ENCODE assay signal across 1 cellular context in the genomic region with DNA sequence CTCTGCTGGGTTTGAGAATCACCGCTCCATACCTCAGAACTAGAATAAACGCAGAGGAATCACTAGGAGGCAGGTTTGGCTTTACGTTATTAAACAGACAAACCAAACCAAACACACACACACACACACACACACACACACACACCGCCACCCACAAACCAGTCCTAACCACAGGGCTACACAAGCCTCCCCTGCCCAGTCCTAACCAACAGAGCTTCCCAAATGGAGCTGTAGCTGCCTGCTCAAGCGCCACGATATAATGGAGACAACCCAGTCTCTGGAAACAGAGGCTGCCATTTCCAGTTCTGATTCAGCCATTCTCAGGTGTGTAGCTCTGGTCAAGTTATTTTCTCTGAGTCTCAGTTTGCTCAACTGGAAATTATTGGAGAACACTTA.
TF ChIP-seq lines count a peak whose summit lies in the region.

No MANE protein-coding gene starts in this region.

TF ChIP-seq in K562, 482 proteins besides CTCF, POLR2A, EP300 and RAD21 (continued from another document):
- TF ChIP-seq ZNF239 (CRISPR knock-in tag; IDR thresholded peaks at IDR 0.05) (no peak), SMARCA5 (IDR thresholded peaks at IDR 0.05) (peak; percentile 73; the same call in 1 of the 2 replicates), NBN (IDR thresholded peaks at IDR 0.05; ENCODE audit: low read depth) (peak; percentile 69), EHMT2 (IDR thresholded peaks at IDR 0.05) (peak; percentile 66), ZNF23 (CRISPR knock-in tag; IDR thresholded peaks at IDR 0.05) (no peak), NONO (IDR thresholded peaks at IDR 0.05; ENCODE audit: low read depth in 2 of 2, low read length in 1 of 2) (peak in 1 of 2 experiments; percentile 38; a peak in 1 of 4 replicates), TRIM28 (IDR thresholded peaks at IDR 0.05) (peak; percentile 20; the same call in 1 of the 2 replicates), SAP30 (IDR thresholded peaks at IDR 0.05; ENCODE audit: borderline replicate concordance, insufficient read depth, low read depth, low read length, poor library complexity, severe bottlenecking) (peak; percentile 71), BHLHE40 (IDR thresholded peaks at IDR 0.05; ENCODE audit: low read length) (no peak), ZFX (CRISPR knock-in tag; IDR thresholded peaks at IDR 0.05) (0 out of 2 replicates have a peak, but pooled peaks have one; percentile 35), BRD9 (IDR thresholded peaks at IDR 0.05; ENCODE audit: low read depth, partially characterized antibody) (peak; percentile 84), CBFB (CRISPR knock-in tag; IDR thresholded peaks at IDR 0.05) (0 out of 2 replicates have a peak, but pooled peaks have one; percentile 10), HNRNPLL (IDR thresholded peaks at IDR 0.05; ENCODE audit: low read depth, low read length, poor library complexity, severe bottlenecking) (no peak)
- TF ChIP-seq, protein P1, sequence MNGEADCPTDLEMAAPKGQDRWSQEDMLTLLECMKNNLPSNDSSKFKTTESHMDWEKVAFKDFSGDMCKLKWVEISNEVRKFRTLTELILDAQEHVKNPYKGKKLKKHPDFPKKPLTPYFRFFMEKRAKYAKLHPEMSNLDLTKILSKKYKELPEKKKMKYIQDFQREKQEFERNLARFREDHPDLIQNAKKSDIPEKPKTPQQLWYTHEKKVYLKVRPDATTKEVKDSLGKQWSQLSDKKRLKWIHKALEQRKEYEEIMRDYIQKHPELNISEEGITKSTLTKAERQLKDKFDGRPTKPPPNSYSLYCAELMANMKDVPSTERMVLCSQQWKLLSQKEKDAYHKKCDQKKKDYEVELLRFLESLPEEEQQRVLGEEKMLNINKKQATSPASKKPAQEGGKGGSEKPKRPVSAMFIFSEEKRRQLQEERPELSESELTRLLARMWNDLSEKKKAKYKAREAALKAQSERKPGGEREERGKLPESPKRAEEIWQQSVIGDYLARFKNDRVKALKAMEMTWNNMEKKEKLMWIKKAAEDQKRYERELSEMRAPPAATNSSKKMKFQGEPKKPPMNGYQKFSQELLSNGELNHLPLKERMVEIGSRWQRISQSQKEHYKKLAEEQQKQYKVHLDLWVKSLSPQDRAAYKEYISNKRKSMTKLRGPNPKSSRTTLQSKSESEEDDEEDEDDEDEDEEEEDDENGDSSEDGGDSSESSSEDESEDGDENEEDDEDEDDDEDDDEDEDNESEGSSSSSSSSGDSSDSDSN (IDR thresholded peaks at IDR 0.05; ENCODE audit: borderline replicate concordance in 1 of 2, low read depth in 2 of 2, low read length in 2 of 2): 0 out of 4 replicates have a peak, but pooled peaks of 1 of the 2 experiments have one; percentile 34
- TF ChIP-seq, protein P2, sequence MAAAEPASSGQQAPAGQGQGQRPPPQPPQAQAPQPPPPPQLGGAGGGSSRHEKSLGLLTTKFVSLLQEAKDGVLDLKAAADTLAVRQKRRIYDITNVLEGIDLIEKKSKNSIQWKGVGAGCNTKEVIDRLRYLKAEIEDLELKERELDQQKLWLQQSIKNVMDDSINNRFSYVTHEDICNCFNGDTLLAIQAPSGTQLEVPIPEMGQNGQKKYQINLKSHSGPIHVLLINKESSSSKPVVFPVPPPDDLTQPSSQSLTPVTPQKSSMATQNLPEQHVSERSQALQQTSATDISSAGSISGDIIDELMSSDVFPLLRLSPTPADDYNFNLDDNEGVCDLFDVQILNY (CRISPR knock-in tag; IDR thresholded peaks at IDR 0.05): peak; percentile 70; the same call in 1 of the 2 replicates
- TF ChIP-seq, protein P3, sequence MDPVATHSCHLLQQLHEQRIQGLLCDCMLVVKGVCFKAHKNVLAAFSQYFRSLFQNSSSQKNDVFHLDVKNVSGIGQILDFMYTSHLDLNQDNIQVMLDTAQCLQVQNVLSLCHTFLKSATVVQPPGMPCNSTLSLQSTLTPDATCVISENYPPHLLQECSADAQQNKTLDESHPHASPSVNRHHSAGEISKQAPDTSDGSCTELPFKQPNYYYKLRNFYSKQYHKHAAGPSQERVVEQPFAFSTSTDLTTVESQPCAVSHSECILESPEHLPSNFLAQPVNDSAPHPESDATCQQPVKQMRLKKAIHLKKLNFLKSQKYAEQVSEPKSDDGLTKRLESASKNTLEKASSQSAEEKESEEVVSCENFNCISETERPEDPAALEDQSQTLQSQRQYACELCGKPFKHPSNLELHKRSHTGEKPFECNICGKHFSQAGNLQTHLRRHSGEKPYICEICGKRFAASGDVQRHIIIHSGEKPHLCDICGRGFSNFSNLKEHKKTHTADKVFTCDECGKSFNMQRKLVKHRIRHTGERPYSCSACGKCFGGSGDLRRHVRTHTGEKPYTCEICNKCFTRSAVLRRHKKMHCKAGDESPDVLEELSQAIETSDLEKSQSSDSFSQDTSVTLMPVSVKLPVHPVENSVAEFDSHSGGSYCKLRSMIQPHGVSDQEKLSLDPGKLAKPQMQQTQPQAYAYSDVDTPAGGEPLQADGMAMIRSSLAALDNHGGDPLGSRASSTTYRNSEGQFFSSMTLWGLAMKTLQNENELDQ (CRISPR knock-in tag; IDR thresholded peaks at IDR 0.05; ENCODE audit: borderline replicate concordance): no peak
- TF ChIP-seq, protein P4, sequence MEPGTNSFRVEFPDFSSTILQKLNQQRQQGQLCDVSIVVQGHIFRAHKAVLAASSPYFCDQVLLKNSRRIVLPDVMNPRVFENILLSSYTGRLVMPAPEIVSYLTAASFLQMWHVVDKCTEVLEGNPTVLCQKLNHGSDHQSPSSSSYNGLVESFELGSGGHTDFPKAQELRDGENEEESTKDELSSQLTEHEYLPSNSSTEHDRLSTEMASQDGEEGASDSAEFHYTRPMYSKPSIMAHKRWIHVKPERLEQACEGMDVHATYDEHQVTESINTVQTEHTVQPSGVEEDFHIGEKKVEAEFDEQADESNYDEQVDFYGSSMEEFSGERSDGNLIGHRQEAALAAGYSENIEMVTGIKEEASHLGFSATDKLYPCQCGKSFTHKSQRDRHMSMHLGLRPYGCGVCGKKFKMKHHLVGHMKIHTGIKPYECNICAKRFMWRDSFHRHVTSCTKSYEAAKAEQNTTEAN (CRISPR knock-in tag; IDR thresholded peaks at IDR 0.05): no peak
